In the genomic region with DNA sequence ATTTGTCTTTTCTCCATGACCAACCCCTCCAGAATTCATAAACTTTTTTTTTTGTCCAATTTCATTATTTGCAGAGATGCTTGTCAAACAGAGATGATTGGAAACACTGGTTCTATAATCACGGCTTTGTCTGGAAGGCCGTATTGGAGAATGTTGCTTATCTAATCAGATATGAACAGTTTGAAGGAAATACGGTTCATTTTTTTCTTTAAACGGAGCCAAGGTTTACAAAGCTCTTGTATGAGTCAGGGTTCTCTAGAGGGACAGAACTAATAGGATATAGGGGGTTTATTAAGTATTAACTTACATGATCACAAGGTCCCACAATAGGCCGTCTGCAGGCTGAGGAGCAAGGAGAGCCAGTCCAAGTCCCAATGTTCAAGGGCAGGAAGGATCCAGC, we compare ENCODE assay signal across 19 cellular contexts.
"Had no signal": no experiment of that assay in that cellular context is flagged by ENCODE, and none has a peak within 500 bp of the region (broad histone marks: within the 10 kb centered on the region; RNA-seq: fewer than 3 reads in every experiment).

No MANE protein-coding gene starts in this region.

- H3K4me3 ChIP-seq: esophagus squamous epithelium, heart left ventricle, psoas muscle, right atrium auricular region, smooth muscle cell, suprapubic skin, thyroid gland had no signal

- H3K9me3 ChIP-seq: esophagus squamous epithelium, heart left ventricle, psoas muscle, suprapubic skin, thyroid gland had no signal

- H3K27ac ChIP-seq: epithelial cell of prostate, esophagus squamous epithelium, heart left ventricle, psoas muscle, right atrium auricular region, suprapubic skin, thyroid gland had no signal

- H3K27me3 ChIP-seq: esophagus squamous epithelium, heart left ventricle, right atrium auricular region, suprapubic skin, thyroid gland had no signal

- H3K4me2 ChIP-seq: smooth muscle cell had no signal

- H3K4me1 ChIP-seq: esophagus squamous epithelium, heart left ventricle, psoas muscle, right atrium auricular region, suprapubic skin, thyroid gland had no signal

- ATAC-seq: heart left ventricle; naive thymus-derived CD4-positive, alpha-beta T cell; psoas muscle; stimulated activated effector memory CD8-positive, alpha-beta T cell treated with anti-CD3 and anti-CD28 coated beads, Interleukin-12 subunit alpha, Interleukin-12 subunit beta, amount 100 ng/mL, for 72 hours; stimulated activated naive CD8-positive, alpha-beta T cell treated with anti-CD3 and anti-CD28 coated beads, Interleukin-15, Interleukin-2, amounts not matched to agents 100 U/mL and 50 U/mL, for 24 hours had no signal

- DNase-seq: effector memory CD4-positive, alpha-beta T cell; esophagus squamous epithelium; foreskin melanocyte; heart left ventricle; hippocampal formation; kidney glomerular epithelial cell; mesendoderm; naive thymus-derived CD4-positive, alpha-beta T cell; nephron progenitor cell; psoas muscle; stimulated activated CD4-positive, alpha-beta T cell treated with anti-CD3 and anti-CD28 coated beads, Interleukin-2, amount 100 ng/mL, for 48 hours; stimulated activated CD8-positive, alpha-beta memory T cell treated with anti-CD3 and anti-CD28 coated beads, Interleukin-4, amount 100 ng/mL, for 48 hours; stimulated activated naive CD8-positive, alpha-beta T cell treated with anti-CD3 and anti-CD28 coated beads, Interleukin-15, Interleukin-2, amounts not matched to agents 100 U/mL and 50 U/mL, for 24 hours; thyroid gland had no signal

- H3K36me3 ChIP-seq: esophagus squamous epithelium, heart left ventricle, right atrium auricular region, suprapubic skin, thyroid gland had no signal
